Comparison of ENCODE assay signal across 8 cellular contexts in genomic region chr3:111978833-111979688, GRCh38. TPM values are rescaled to one million over a fixed set of nuclear protein-coding genes. Genes with fewer than 3 reads are reported as not detected.
DNase-seq lines count a peak whose midpoint lies in the region; TF ChIP-seq lines count a peak whose summit lies in the region.

ABHD10 (plus strand) TSS chr3:111979026; CDS start chr3:111979062, 36 bp downstream.

- H2BK12ac ChIP-seq in H9 (ENCODE audit: insufficient read length, low read depth, low read length): no peak within 1 kb of the TSS

- H3K36me3 Mint-ChIP-seq in H9 (ENCODE audit: insufficient read depth in 1 of 3, low read depth in 3 of 3): peaks cover 0 to 5% (median 2%) of the 10 kb centered on the region in 3 experiments; a peak in 2 of 7 replicates

- H4K20me1 ChIP-seq in H9 (ENCODE audit: control insufficient read depth, insufficient read depth, insufficient read length): no peaks in the 10 kb centered on the region

- no peak within 1 kb of the TSS for H3K56ac ChIP-seq in H9 (ENCODE audit: insufficient read length, low read depth, low read length)

- no peak within 1 kb of the TSS for H3T11ph ChIP-seq in H9 (ENCODE audit: low read length)

- H3K27me3 Mint-ChIP-seq in H9 (ENCODE audit: low read depth): no peaks in the 10 kb centered on the region

- H3K18ac ChIP-seq in H9 (ENCODE audit: insufficient read length, low read depth, low read length): peak within 1 kb of the TSS; percentile 72

- H3K23ac ChIP-seq in H9 (ENCODE audit: insufficient read length, low read depth, low read length): no peak within 1 kb of the TSS

- H2AK5ac ChIP-seq in H9 (ENCODE audit: insufficient read length, low read length): no peak within 1 kb of the TSS

- H3K27ac ChIP-seq in H9 (ENCODE audit: insufficient read length, low read depth, low read length) (no peak within 1 kb of the TSS), SJCRH30 (peak within 1 kb of the TSS; percentile 70), subcutaneous abdominal adipose tissue (ENCODE audit: low read depth, low read length) (peak within 1 kb of the TSS; percentile 56)

- H3K9me3 Mint-ChIP-seq in H9: no peaks in the 10 kb centered on the region

- H3K27me3 ChIP-seq in H9 (ENCODE audit: insufficient read depth, low read length): no peaks in the 10 kb centered on the region
- no peaks in the 10 kb centered on the region for H3K27me3 ChIP-seq in MG63
- H3K27me3 ChIP-seq in SJCRH30: no peaks in the 10 kb centered on the region
- no peaks in the 10 kb centered on the region for H3K27me3 ChIP-seq in neuron (ENCODE audit: insufficient read depth, low read length)
- H3K27me3 ChIP-seq in subcutaneous abdominal adipose tissue (ENCODE audit: control insufficient read depth in 5 of 5, insufficient read depth in 4 of 5, low read length in 5 of 5): no peaks in the 10 kb centered on the region

- H4K5ac ChIP-seq in H9 (ENCODE audit: insufficient read length, low read depth, low read length): no peak within 1 kb of the TSS

- H3K36me3 ChIP-seq in ES-I3 (ENCODE audit: insufficient read depth, low read length) (no peaks in the 10 kb centered on the region; the same call in 1 of the 2 replicates), MG63 (peaks cover 5% of the 10 kb centered on the region), SJCRH30 (peaks cover 14% of the 10 kb centered on the region), neuron (ENCODE audit: insufficient read depth, low read length) (peaks cover 14% of the 10 kb centered on the region), subcutaneous abdominal adipose tissue (ENCODE audit: control insufficient read depth in 5 of 5, insufficient read depth in 5 of 5, low read length in 5 of 5) (peaks cover 4 to 14% (median 9%) of the 10 kb centered on the region in 5 donors)

- H2BK5ac ChIP-seq in H9 (ENCODE audit: insufficient read length, low read length): no peak within 1 kb of the TSS

- H3K9me3 ChIP-seq in ES-I3 (ENCODE audit: control insufficient read depth, insufficient read depth, low read length) (no peaks in the 10 kb centered on the region), H9 (ENCODE audit: control insufficient read depth, low read depth, low read length) (no peaks in the 10 kb centered on the region), MG63 (no peaks in the 10 kb centered on the region), SJCRH30 (replicated peaks) (no peaks in the 10 kb centered on the region), neuron (ENCODE audit: low read length) (no peaks in the 10 kb centered on the region), subcutaneous abdominal adipose tissue (ENCODE audit: control insufficient read depth in 5 of 5, low read length in 5 of 5) (no peaks in the 10 kb centered on the region)

- H2AFZ ChIP-seq in H9 (ENCODE audit: low read length) (peak within 1 kb of the TSS; percentile 65), neuron (ENCODE audit: low read depth, low read length) (peak within 1 kb of the TSS; percentile 63)

- no peak within 1 kb of the TSS for H4K91ac ChIP-seq in H9 (ENCODE audit: insufficient read length, low read depth, low read length)

- H2BK15ac ChIP-seq in H9 (ENCODE audit: low read depth, low read length): no peak within 1 kb of the TSS

- peaks cover 3% of the 10 kb centered on the region for H3K23me2 ChIP-seq in H9 (ENCODE audit: insufficient read length, low read depth, low read length, poor library complexity, severe bottlenecking)

- H3K4me2 ChIP-seq in H9 (ENCODE audit: insufficient read depth, insufficient read length, low read length): peak within 1 kb of the TSS; percentile 66

- H3K4ac ChIP-seq in H9 (ENCODE audit: low read depth, low read length): no peak within 1 kb of the TSS

- no peak within 1 kb of the TSS for H2BK20ac ChIP-seq in H9 (ENCODE audit: low read depth, low read length, poor library complexity, severe bottlenecking)

- peak within 1 kb of the TSS; percentile 87 to 88 for H3K4me3 Mint-ChIP-seq in H9

- peak within 1 kb of the TSS; percentile 90 for H3K14ac ChIP-seq in H9 (ENCODE audit: insufficient read depth, low read length)

- H3K79me2 ChIP-seq in H9 (ENCODE audit: insufficient read depth, low read length): no peaks in the 10 kb centered on the region

- no peak for TF ChIP-seq CTCF in H9 (conservative IDR thresholded peaks at IDR 0.05)

- no CpG with 5 or more reads among the region's 50 CpGs for WGBS in H9 (ENCODE audit: extremely low coverage, insufficient read length, low lambda C conversion rate)

- H3K79me1 ChIP-seq in H9 (ENCODE audit: insufficient read depth, low read depth, low read length, poor library complexity, severe bottlenecking): no peaks in the 10 kb centered on the region

- H3K4me3 ChIP-seq in MG63: peak within 1 kb of the TSS; percentile 98
- H3K4me3 ChIP-seq in SJCRH30: peak within 1 kb of the TSS; percentile 88
- H3K4me3 ChIP-seq in neuron (ENCODE audit: low read length): peak within 1 kb of the TSS; percentile 77
- peak within 1 kb of the TSS; percentile 86 to 99 (median 98) for H3K4me3 ChIP-seq in subcutaneous abdominal adipose tissue (ENCODE audit: low read depth in 1 of 5, low read length in 5 of 5)

- H3K27ac Mint-ChIP-seq in H9: peak within 1 kb of the TSS; percentile 21 to 89 (median 88); a peak in 5 of 7 replicates

- H2BK120ac ChIP-seq in H9 (ENCODE audit: low read depth, low read length, poor library complexity, severe bottlenecking): no peak within 1 kb of the TSS

- H3K4me1 ChIP-seq in ES-I3 (ENCODE audit: insufficient read depth, low read length) (no peaks in the 10 kb centered on the region; the same call in 1 of the 2 replicates), H9 (ENCODE audit: insufficient read depth, low read length) (no peaks in the 10 kb centered on the region), SJCRH30 (peaks cover 6% of the 10 kb centered on the region; the same call in 1 of the 2 replicates), neuron (ENCODE audit: insufficient read depth, low read length) (peaks cover 24% of the 10 kb centered on the region), subcutaneous abdominal adipose tissue (ENCODE audit: control insufficient read depth in 5 of 5, insufficient read depth in 5 of 5, low read length in 5 of 5) (peaks cover 0 to 28% (median 27%) of the 10 kb centered on the region in 5 donors)

- H4K8ac ChIP-seq in H9 (replicated peaks; ENCODE audit: insufficient read length, low read depth, low read length): no peak within 1 kb of the TSS

- DNase-seq in H9 (peak; percentile 96), MG63 (peak; percentile 95), SJCRH30 (peak; percentile 98 to 99), foreskin melanocyte (peak; percentile 96)
- DNase-seq in activated gamma-delta T cell treated with anti-CD3 and anti-CD28 coated beads, Interleukin-2, amount 50 U/mL, for 16 hours (ENCODE audit: low read depth): peak; percentile 95

- peaks cover 7 to 12% of the 10 kb centered on the region in 2 experiments for H3K4me1 Mint-ChIP-seq in H9

- H3K9ac ChIP-seq in ES-I3 (ENCODE audit: low read depth, low read length): peak within 1 kb of the TSS; percentile 88
- peak within 1 kb of the TSS; percentile 61 for H3K9ac ChIP-seq in H9 (ENCODE audit: extremely low read depth, insufficient read length, low read length)
- peak within 1 kb of the TSS; percentile 66 to 87 (median 84) for H3K9ac ChIP-seq in subcutaneous abdominal adipose tissue (ENCODE audit: low read length in 5 of 5)

RNA-seq across cellular contexts. Expression of gene ABHD10, which starts in this region (rescaled TPM):
- total RNA-seq in H9 (2021): 21.8 and 28.4 TPM in 2 replicates
- 40.1 and 78.2 TPM in 2 replicates for total RNA-seq in MG63 (2014; rRNA removed; shearing (Covaris generic); ENCODE audit: low replicate concordance)
- total RNA-seq in SJCRH30 (2014; rRNA removed; shearing (Covaris generic)): 37.4 and 48.7 TPM in 2 replicates
